In genomic region chr2:61639721-61640120, GRCh38 we compare ENCODE assay signal across 14 cellular contexts.
A peak's percentile ranks its signal among the peaks of the same experiment; 100 is the strongest.
DNase-seq lines count a peak whose midpoint lies in the region; ATAC-seq, FAIRE-seq and TF ChIP-seq lines count a peak whose summit lies in the region.
"Had no signal": no experiment of that assay in that cellular context is flagged by ENCODE, and none has a peak within 500 bp of the region (broad histone marks: within the 10 kb centered on the region; RNA-seq: fewer than 3 reads in every experiment).

No MANE protein-coding gene starts in this region.

- no peak overlapping the region for H3K4me3 Mint-ChIP-seq in MCF 10A (ENCODE audit: unreplicated experiment)

- H4K91ac ChIP-seq in H1 (replicated peaks; ENCODE audit: insufficient read length, low read length) = no peak overlapping the region
- peak overlapping the region; percentile 83 for H4K91ac ChIP-seq in trophoblast cell (ENCODE audit: low read depth, low read length)

- H3K9ac ChIP-seq in mammary epithelial cell (ENCODE audit: insufficient read depth, low read length) = no peak overlapping the region
- H3K9ac ChIP-seq in H1 (replicated peaks in 1 of 4; ENCODE audit: extremely low read depth in 1 of 4, low read depth in 3 of 4, low read length in 3 of 4) = no peak overlapping the region
- H3K9ac ChIP-seq in trophoblast cell (ENCODE audit: low read length) = no peak overlapping the region
- H3K9ac ChIP-seq: BLaER1 treated with 17β-estradiol and CSF1 and Interleukin-3, amounts not matched to agents 10 nM and 100 nM had no signal

- no peak overlapping the region for H4K5ac ChIP-seq in H1 (ENCODE audit: insufficient read length, low read depth, low read length)

- no peak overlapping the region for H2BK20ac ChIP-seq in H1 (ENCODE audit: low read length)

- no peaks in the 10 kb centered on the region for H3K9me3 ChIP-seq in mammary epithelial cell (replicated peaks; ENCODE audit: insufficient read depth, low read length)
- H3K9me3 ChIP-seq in H1 (ENCODE audit: insufficient read depth in 2 of 2, low read depth in 1 of 2, low read length in 1 of 2) = no peaks in the 10 kb centered on the region
- no peaks in the 10 kb centered on the region for H3K9me3 ChIP-seq in trophoblast cell (ENCODE audit: insufficient read depth, low read depth, low read length)
- H3K9me3 ChIP-seq: BLaER1 treated with 17β-estradiol and CSF1 and Interleukin-3, amounts not matched to agents 10 nM and 100 nM had no signal

- H3K27me3 ChIP-seq in mammary epithelial cell (ENCODE audit: insufficient read depth, low read length) (peaks cover 2% of the 10 kb centered on the region), H1 (replicated peaks in 1 of 4; ENCODE audit: control insufficient read depth in 3 of 4, extremely low read depth in 1 of 4, insufficient read depth in 3 of 4, low read length in 3 of 4) (no peaks in the 10 kb centered on the region), trophoblast cell (ENCODE audit: insufficient read depth, low read length) (no peaks in the 10 kb centered on the region)
- H3K27me3 ChIP-seq: BLaER1 treated with 17β-estradiol and CSF1 and Interleukin-3, amounts not matched to agents 10 nM and 100 nM had no signal

- H3K4me1 ChIP-seq in mammary epithelial cell (ENCODE audit: insufficient read depth, low read length) (peaks cover 3% of the 10 kb centered on the region), H1 (replicated peaks in 1 of 4; ENCODE audit: control insufficient read depth in 3 of 4, insufficient read depth in 4 of 4, low read length in 3 of 4) (peaks cover 2 to 10% (median 7%) of the 10 kb centered on the region in 4 experiments; a peak in 4 of 7 replicates), trophoblast cell (ENCODE audit: control insufficient read depth in 1 of 2, insufficient read depth in 2 of 2, low read length in 2 of 2) (peaks cover 7 to 22% of the 10 kb centered on the region in 2 experiments)
- H3K4me1 ChIP-seq: BLaER1 treated with 17β-estradiol and CSF1 and Interleukin-3, amounts not matched to agents 10 nM and 100 nM had no signal

- no peak overlapping the region for H3K23ac ChIP-seq in H1 (ENCODE audit: insufficient read length)
- no peak overlapping the region for H3K23ac ChIP-seq in trophoblast cell (ENCODE audit: low read length)

- DNase-seq in mammary epithelial cell (no peak), MCF 10A (ENCODE audit: unreplicated experiment) (no peak), NCI-H82 treated with DMSO at 0.1 percent for 48 hours (lab: John Stamatoyannopoulos, UW; ENCODE audit: unreplicated experiment) (peak; percentile 30), H1 (ENCODE audit: low read depth in 1 of 2, low spot score in 2 of 2) (no peak), trophoblast cell (no peak), hepatic stellate cell (ENCODE audit: low spot score) (no peak)
- no peak for DNase-seq in activated T-cell treated with anti-CD3 and anti-CD28 coated beads, Interleukin-2, amount 50 U/mL, for 1 hour
- DNase-seq: KG1, MM.1S, NCI-H187 treated with DMSO at 0.1 percent for 48 hours, NCI-H2171 had no signal

- H3K23me2 ChIP-seq in H1 (ENCODE audit: low read depth, low read length) = no peaks in the 10 kb centered on the region

- H3K4me2 ChIP-seq in mammary epithelial cell (ENCODE audit: insufficient read depth, low read depth, low read length) (no peak overlapping the region), H1 (ENCODE audit: insufficient read depth in 1 of 2, low read depth in 2 of 2, low read length in 2 of 2) (no peak overlapping the region), trophoblast cell (ENCODE audit: low read length) (no peak overlapping the region)
- H3K4me2 ChIP-seq: BLaER1 treated with 17β-estradiol and CSF1 and Interleukin-3, amounts not matched to agents 10 nM and 100 nM had no signal

- intact Hi-C loops in mammary epithelial cell (cut with micrococcal nuclease) (no loop called here), MCF 10A (cut with micrococcal nuclease) (loop anchor here (5.0 kb wide), 1 partner anchor 502 kb away; no protein-coding TSS in a partner anchor)

- no peak overlapping the region for H2BK12ac ChIP-seq in H1 (ENCODE audit: low read depth, low read length)
- H2BK12ac ChIP-seq in trophoblast cell (ENCODE audit: low read length) = peak overlapping the region; percentile 88

- H3K9me3 Mint-ChIP-seq in MCF 10A (ENCODE audit: unreplicated experiment) = no peaks in the 10 kb centered on the region

- no peaks in the 10 kb centered on the region for H3K79me2 ChIP-seq in mammary epithelial cell (ENCODE audit: insufficient read depth, low read length)
- H3K79me2 ChIP-seq in H1 (ENCODE audit: control insufficient read depth in 1 of 2, insufficient read depth in 2 of 2, low read length in 2 of 2) = no peaks in the 10 kb centered on the region
- no peaks in the 10 kb centered on the region for H3K79me2 ChIP-seq in trophoblast cell (ENCODE audit: control insufficient read depth, insufficient read depth, low read length, poor library complexity)

- H3K14ac ChIP-seq in H1 (ENCODE audit: insufficient read length) = no peak overlapping the region
- no peak overlapping the region for H3K14ac ChIP-seq in trophoblast cell (ENCODE audit: low read length)

- H4K20me1 ChIP-seq in mammary epithelial cell (ENCODE audit: insufficient read depth, low read length) (no peaks in the 10 kb centered on the region), H1 (replicated peaks in 1 of 2; ENCODE audit: control insufficient read depth in 1 of 2, insufficient read depth in 2 of 2, low read length in 2 of 2) (no peaks in the 10 kb centered on the region)
- H4K20me1 ChIP-seq: BLaER1 treated with 17β-estradiol and CSF1 and Interleukin-3, amounts not matched to agents 10 nM and 100 nM had no signal

- BruUV-seq in mammary epithelial cell (replicated peaks; lab: Mats Ljungman, UMichigan) = no TSS peak
- BruUV-seq in MCF 10A (replicated peaks; lab: Mats Ljungman, UMichigan) = no TSS peak

- no peak for TF ChIP-seq CTCF in mammary epithelial cell (conservative IDR thresholded peaks at IDR 0.05 in 1 of 2, IDR thresholded peaks at IDR 0.05 in 1 of 2; ENCODE audit: extremely low read depth in 1 of 2, insufficient read depth in 1 of 2, low read depth in 1 of 2, low read length in 2 of 2)
- TF ChIP-seq CTCF in MCF 10A (IDR thresholded peaks at IDR 0.05; ENCODE audit: unreplicated experiment) = no peak
- no peak for TF ChIP-seq CTCF in H1 (IDR thresholded peaks at IDR 0.05; ENCODE audit: control extremely low read depth in 1 of 3, insufficient read depth in 1 of 3, low read depth in 1 of 3, low read length in 3 of 3)

- H2AK5ac ChIP-seq in H1 (ENCODE audit: low read depth, low read length) (no peak overlapping the region), trophoblast cell (ENCODE audit: low read length) (peak overlapping the region; percentile 35)

- POLR2A ChIA-PET in MCF 10A (lab: Yijun Ruan, JAX) (no interaction called here), H1 (lab: Charles Lee; ENCODE audit: partially characterized antibody) (interaction anchor here (0.7 to 5.4 kb wide), 3 partner anchors 9 to 164 kb away, joined by 3 to 29 read pairs (median 3); partner anchors contain the start of gene XPO1)

- CTCF ChIA-PET in mammary epithelial cell (lab: Charles Lee; ENCODE audit: low non-redundant PET) (interaction anchor here (0.6 kb wide), 1 partner anchor 9 kb away, joined by 4 read pairs; no protein-coding TSS in a partner anchor), MCF 10A (lab: Yijun Ruan, JAX) (interaction anchor here (0.6 kb wide), 1 partner anchor 24 kb away, joined by 3 read pairs; no protein-coding TSS in a partner anchor), H1 (lab: Charles Lee; ENCODE audit: partially characterized antibody) (interaction anchor here (0.6 to 2.0 kb wide), 3 partner anchors 14 to 30 kb away, joined by 3 to 8 read pairs (median 4); no protein-coding TSS in a partner anchor)

- H3K79me1 ChIP-seq in H1 (ENCODE audit: low read depth, low read length) = no peaks in the 10 kb centered on the region
- H3K79me1 ChIP-seq in trophoblast cell (ENCODE audit: low read length) = peaks cover 15% of the 10 kb centered on the region

- no peak overlapping the region for H3K27ac ChIP-seq in mammary epithelial cell (ENCODE audit: insufficient read depth, low read depth, low read length)
- H3K27ac ChIP-seq in H1 (ENCODE audit: low read depth, low read length) = no peak overlapping the region
- no peak overlapping the region for H3K27ac ChIP-seq in trophoblast cell (ENCODE audit: low read depth, low read length)
- H3K27ac ChIP-seq: BLaER1 treated with 17β-estradiol and CSF1 and Interleukin-3, amounts not matched to agents 10 nM and 100 nM had no signal

- no peak overlapping the region for H2BK120ac ChIP-seq in H1 (replicated peaks; ENCODE audit: low read depth, low read length)
- H2BK120ac ChIP-seq in trophoblast cell (ENCODE audit: insufficient read depth, low read length, poor library complexity) = peak overlapping the region; percentile 72

- no peak for FAIRE-seq in H1 (lab: Jason Lieb, UNC)

- no peaks in the 10 kb centered on the region for H3K27me3 Mint-ChIP-seq in MCF 10A (ENCODE audit: insufficient read depth, unreplicated experiment)

- H3K36me3 ChIP-seq in mammary epithelial cell (ENCODE audit: insufficient read depth, low read length) (no peaks in the 10 kb centered on the region), H1 (ENCODE audit: control insufficient read depth in 2 of 4, insufficient read depth in 4 of 4, low read length in 3 of 4) (no peaks in the 10 kb centered on the region), trophoblast cell (ENCODE audit: control insufficient read depth in 1 of 2, insufficient read depth in 2 of 2, low read length in 2 of 2) (no peaks in the 10 kb centered on the region)
- H3K36me3 ChIP-seq: BLaER1 treated with 17β-estradiol and CSF1 and Interleukin-3, amounts not matched to agents 10 nM and 100 nM had no signal

- TF ChIP-seq RAD21 in H1 (IDR thresholded peaks at IDR 0.05 in 1 of 2, conservative IDR thresholded peaks at IDR 0.05 in 1 of 2; ENCODE audit: low read depth in 2 of 2, low read length in 2 of 2) = no peak

- no peak overlapping the region for H3K4ac ChIP-seq in H1 (replicated peaks; ENCODE audit: insufficient read length, low read depth, low read length)
- H3K4ac ChIP-seq in trophoblast cell (ENCODE audit: low read depth, low read length) = peak overlapping the region; percentile 9

- ATAC-seq in HG03378 (IDR thresholded peaks at IDR 0.05; ENCODE audit: unreplicated experiment) = no peak
- ATAC-seq: PC-3 had no signal

- H3K56ac ChIP-seq in H1 (replicated peaks; ENCODE audit: insufficient read length, low read depth, low read length) = no peak overlapping the region

- TF ChIP-seq POLR2A in H1 (IDR thresholded peaks at IDR 0.05; ENCODE audit: control extremely low read depth in 1 of 2, low read depth in 2 of 2, low read length in 2 of 2) = no peak

- H3K36me3 Mint-ChIP-seq in MCF 10A (ENCODE audit: insufficient read depth, unreplicated experiment) = no peaks in the 10 kb centered on the region

- no peak overlapping the region for H2BK5ac ChIP-seq in H1 (ENCODE audit: low read depth, low read length)
- H2BK5ac ChIP-seq in trophoblast cell (ENCODE audit: low read depth, low read length, poor library complexity) = peak overlapping the region; percentile 45

- in situ Hi-C loops in mammary epithelial cell (cut with MboI; ENCODE audit: low sequenced_read_pairs in 2 of 2) = loop anchor here in 1 of 2 donors (25.0 kb wide), 1 partner anchor 227 kb away; no protein-coding TSS in a partner anchor

- no peak overlapping the region for H3K27ac Mint-ChIP-seq in MCF 10A (ENCODE audit: low read depth, unreplicated experiment)

- H4K12ac ChIP-seq in trophoblast cell (ENCODE audit: low read depth, low read length) = no peak overlapping the region

- no peak overlapping the region for H3K4me3 ChIP-seq in mammary epithelial cell (replicated peaks in 1 of 3; ENCODE audit: insufficient read depth in 1 of 3, low read depth in 2 of 3, low read length in 3 of 3)
- no peak overlapping the region for H3K4me3 ChIP-seq in H1 (ENCODE audit: extremely low read depth in 1 of 4, insufficient read depth in 2 of 4, low read depth in 3 of 4, low read length in 4 of 4)
- H3K4me3 ChIP-seq in trophoblast cell (ENCODE audit: low read depth, low read length) = no peak overlapping the region
- H3K4me3 ChIP-seq: BLaER1 treated with 17β-estradiol and CSF1 and Interleukin-3, amounts not matched to agents 10 nM and 100 nM had no signal

- H2AFZ ChIP-seq in mammary epithelial cell (ENCODE audit: low read depth, low read length) (peak overlapping the region; percentile 22), H1 (ENCODE audit: low read length) (0 out of 2 replicates have a peak overlapping the region, but pooled peaks have one; percentile 48), trophoblast cell (ENCODE audit: insufficient read depth, low read length, poor library complexity) (no peak overlapping the region)

- H3K4me1 Mint-ChIP-seq in MCF 10A (ENCODE audit: insufficient read depth, unreplicated experiment) = peaks cover 6% of the 10 kb centered on the region

- 86% methylated on average over 9 of the region's 9 CpGs for WGBS in mammary epithelial cell (ENCODE audit: low coverage, missing lambda C conversion rate)
- WGBS in H1 (ENCODE audit: extremely low coverage in 1 of 2, insufficient coverage in 1 of 2, insufficient read length in 1 of 2, insufficient replicate concordance in 2 of 2, low coverage in 1 of 2, low lambda C conversion rate in 2 of 2, missing lambda C conversion rate in 1 of 2), 2 experiments = 96% methylated on average over 9 of the region's 9 CpGs; no CpG with 5 or more reads in 1 of the 2 experiments
- WGBS in trophoblast cell (ENCODE audit: extremely low coverage, insufficient coverage, insufficient read length) = no CpG with 5 or more reads among the region's 9 CpGs

- H3K18ac ChIP-seq in H1 (ENCODE audit: extremely low read depth, low read length) = no peak overlapping the region
- peak overlapping the region; percentile 46 for H3K18ac ChIP-seq in trophoblast cell (ENCODE audit: low read length)

- TF ChIP-seq EP300 in H1 (IDR thresholded peaks at IDR 0.05; ENCODE audit: borderline replicate concordance in 1 of 2, low read depth in 2 of 2, low read length in 2 of 2) = no peak

- no peak overlapping the region for H2BK15ac ChIP-seq in H1 (ENCODE audit: low read length)

- no peak overlapping the region for H4K8ac ChIP-seq in H1 (ENCODE audit: extremely low read depth, insufficient read depth, low read length)
- peak overlapping the region; percentile 54 for H4K8ac ChIP-seq in trophoblast cell (ENCODE audit: low read depth, low read length)

- dilution Hi-C loops in mammary epithelial cell (cut with HindIII; ENCODE audit: low sequenced_read_pairs) = no loop called here
